In genomic region chr2:233075966-233076339, GRCh38 we compare ENCODE assay signal across 10 cellular contexts. TPM values are rescaled to one million over a fixed set of nuclear protein-coding genes. Genes with fewer than 3 reads are reported as not detected.
DNase-seq lines count a peak whose midpoint lies in the region; ATAC-seq and TF ChIP-seq lines count a peak whose summit lies in the region.
"Had no signal": no experiment of that assay in that cellular context is flagged by ENCODE, and none has a peak within 500 bp of the region (broad histone marks: within the 10 kb centered on the region; RNA-seq: fewer than 3 reads in every experiment).

No MANE protein-coding gene starts in this region.

- H3K4me3 Mint-ChIP-seq in stimulated activated naive B cell treated with anti-CD40 and anti-IgM and Interleukin-4, amounts not matched to agents 10 μg/mL and 1 μg/mL and 100 μg/mL, for 72 hours: no peak overlapping the region

- H3K79me2 ChIP-seq in smooth muscle cell (ENCODE audit: low read depth): no peaks in the 10 kb centered on the region

- H3K4me1 Mint-ChIP-seq in stimulated activated naive B cell treated with anti-CD40 and anti-IgM and Interleukin-4, amounts not matched to agents 10 μg/mL and 1 μg/mL and 100 μg/mL, for 72 hours: peaks cover 40 to 44% of the 10 kb centered on the region in 2 donors

- no peaks in the 10 kb centered on the region for H3K36me3 ChIP-seq in smooth muscle cell (ENCODE audit: low read depth)

- no peak overlapping the region for H3K9ac ChIP-seq in smooth muscle cell (ENCODE audit: low read depth)

- WGBS in smooth muscle cell (ENCODE audit: low lambda C conversion rate): 66% methylated on average over 2 of the region's 2 CpGs

- peak; percentile 56 for TF ChIP-seq POLR2A in GM18505 (IDR thresholded peaks at IDR 0.05; ENCODE audit: borderline replicate concordance, extremely low read depth, insufficient read depth, insufficient read length)

- no peak overlapping the region for H3K4me2 ChIP-seq in smooth muscle cell

- no peaks in the 10 kb centered on the region for H3K27me3 ChIP-seq in HL-60 (ENCODE audit: insufficient read depth, poor library complexity, severe bottlenecking)
- H3K27me3 ChIP-seq in smooth muscle cell (ENCODE audit: low read depth): no peaks in the 10 kb centered on the region
- H3K27me3 ChIP-seq: dorsolateral prefrontal cortex had no signal

- DNase-seq in HL-60 (ENCODE audit: low read depth in 1 of 2, low spot score in 1 of 2): peak in 1 of 2 experiments; percentile 78
- peak; percentile 24 for DNase-seq in coronary artery (ENCODE audit: low spot score)
- peak; percentile 56 for DNase-seq in stimulated activated naive B cell treated with anti-CD40 and anti-IgM and Interleukin-4, amounts not matched to agents 10 μg/mL and 1 μg/mL and 100 μg/mL, for 72 hours
- DNase-seq in HuH-7 (ENCODE audit: low spot score): no peak
- DNase-seq in smooth muscle cell (lab: John Stamatoyannopoulos, UW; ENCODE audit: unreplicated experiment): no peak
- no peak for DNase-seq in NCI-H226

- no peak overlapping the region for H3K4me3 ChIP-seq in HL-60 (replicated peaks; ENCODE audit: insufficient read depth, low read length)
- no peak overlapping the region for H3K4me3 ChIP-seq in coronary artery
- no peak overlapping the region for H3K4me3 ChIP-seq in smooth muscle cell
- H3K4me3 ChIP-seq: dorsolateral prefrontal cortex had no signal

- ATAC-seq in GM18505 (IDR thresholded peaks at IDR 0.05; ENCODE audit: unreplicated experiment) (peak; percentile 50), GM21528 (IDR thresholded peaks at IDR 0.05; ENCODE audit: low FRiP score, unreplicated experiment) (peak; percentile 51)
- peak; percentile 83 to 90 for ATAC-seq in stimulated activated naive B cell treated with anti-CD40 and anti-IgM and Interleukin-4, amounts not matched to agents 10 μg/mL and 1 μg/mL and 100 μg/mL, for 72 hours (replicated peaks)

- no peak for TF ChIP-seq CTCF in HL-60 (IDR thresholded peaks at IDR 0.05; ENCODE audit: insufficient read depth, low read length)
- no peak for TF ChIP-seq CTCF in coronary artery (IDR thresholded peaks at IDR 0.05)
- TF ChIP-seq CTCF in smooth muscle cell (IDR thresholded peaks at IDR 0.05; ENCODE audit: borderline replicate concordance, insufficient read depth, poor library complexity, severe bottlenecking): no peak

- H3K9me3 Mint-ChIP-seq in stimulated activated naive B cell treated with anti-CD40 and anti-IgM and Interleukin-4, amounts not matched to agents 10 μg/mL and 1 μg/mL and 100 μg/mL, for 72 hours: peaks cover 2 to 4% of the 10 kb centered on the region in 2 donors

- H3F3A ChIP-seq in smooth muscle cell (ENCODE audit: low read depth): no peaks in the 10 kb centered on the region

- H3K36me3 Mint-ChIP-seq in stimulated activated naive B cell treated with anti-CD40 and anti-IgM and Interleukin-4, amounts not matched to agents 10 μg/mL and 1 μg/mL and 100 μg/mL, for 72 hours: peaks cover 42 to 46% of the 10 kb centered on the region in 2 donors

- no peak overlapping the region for H2AFZ ChIP-seq in smooth muscle cell (ENCODE audit: low read depth)

- no peaks in the 10 kb centered on the region for H3K9me3 ChIP-seq in smooth muscle cell (replicated peaks; ENCODE audit: low read depth)

- no peaks in the 10 kb centered on the region for H3K27me3 Mint-ChIP-seq in stimulated activated naive B cell treated with anti-CD40 and anti-IgM and Interleukin-4, amounts not matched to agents 10 μg/mL and 1 μg/mL and 100 μg/mL, for 72 hours

- no peaks in the 10 kb centered on the region for H3K4me1 ChIP-seq in smooth muscle cell (ENCODE audit: low read depth)

- H3K27ac ChIP-seq in HL-60 (replicated peaks) (peak overlapping the region; percentile 69), coronary artery (peak overlapping the region in 1 of 2 donors; percentile 60), smooth muscle cell (ENCODE audit: low read depth) (no peak overlapping the region)

- H3K27ac Mint-ChIP-seq in stimulated activated naive B cell treated with anti-CD40 and anti-IgM and Interleukin-4, amounts not matched to agents 10 μg/mL and 1 μg/mL and 100 μg/mL, for 72 hours: no peak overlapping the region

- no peaks in the 10 kb centered on the region for H4K20me1 ChIP-seq in smooth muscle cell (ENCODE audit: low read depth)

RNA-seq across cellular contexts. Expression of gene INPP5D, which starts 15.8 kb away (rescaled TPM):
- total RNA-seq in smooth muscle cell: 9.9 and 17.8 TPM in 2 replicates
- 5.6 and 24.5 TPM in 2 replicates for polyA plus RNA-seq in smooth muscle cell
- total RNA-seq: M059J had no signal

RNA-seq across cellular contexts. Expression of gene NEU2, which starts 43.5 kb away (rescaled TPM):
- 0.45 and 0.94 TPM in 2 replicates for total RNA-seq in smooth muscle cell
- polyA plus RNA-seq in smooth muscle cell: not detected in 2 replicates
- total RNA-seq: dorsolateral prefrontal cortex, M059J had no signal

Comparison
In these comparisons a context has a peak if more than half of its experiments do, and no peak if none do; other contexts are left out.
1. DNase-seq: peak in coronary artery (single experiment) and stimulated activated naive B cell treated with anti-CD40 and anti-IgM and Interleukin-4, amounts not matched to agents 10 μg/mL and 1 μg/mL and 100 μg/mL, for 72 hours (single experiment); none in HuH-7 (single experiment), smooth muscle cell (single experiment) and NCI-H226 (single experiment).
2. Peak in every context shown above with its lines, with median percentiles within 50 percentile points of each other: ATAC-seq.